Comparison of ENCODE assay signal across 9 cellular contexts in genomic region chr15:67126551-67127333, GRCh38.
DNase-seq lines count a peak whose midpoint lies in the region; ATAC-seq and TF ChIP-seq lines count a peak whose summit lies in the region.
"Had no signal": no experiment of that assay in that cellular context is flagged by ENCODE, and none has a peak within 500 bp of the region (broad histone marks: within the 10 kb centered on the region; RNA-seq: fewer than 3 reads in every experiment).

No MANE protein-coding gene starts in this region.

- no peak overlapping the region for H2BK120ac ChIP-seq in trophoblast cell (ENCODE audit: insufficient read depth, low read length, poor library complexity)

- H3K79me1 ChIP-seq in trophoblast cell (ENCODE audit: low read length) = no peaks in the 10 kb centered on the region

- DNase-seq in COLO668 (lab: John Stamatoyannopoulos, UW; ENCODE audit: unreplicated experiment) = peak; percentile 66
- peak; percentile 83 for DNase-seq in NCI-H146 (lab: John Stamatoyannopoulos, UW)
- DNase-seq in dorsolateral prefrontal cortex = no peak
- peak in 1 of 2 donors; percentile 42 for DNase-seq in trophoblast cell
- no peak for DNase-seq in retina
- DNase-seq in foreskin melanocyte = no peak

- H3K9me3 ChIP-seq in trophoblast cell (ENCODE audit: insufficient read depth, low read depth, low read length) = no peaks in the 10 kb centered on the region
- H3K9me3 ChIP-seq: HAP-1 had no signal

- H4K12ac ChIP-seq in trophoblast cell (ENCODE audit: low read depth, low read length) = no peak overlapping the region

- no peak for ATAC-seq in HG03432 (IDR thresholded peaks at IDR 0.05; ENCODE audit: unreplicated experiment)
- ATAC-seq in GM21381 (IDR thresholded peaks at IDR 0.05; ENCODE audit: unreplicated experiment) = no peak

- peak overlapping the region; percentile 13 for H3K4ac ChIP-seq in trophoblast cell (ENCODE audit: low read depth, low read length)

- intact Hi-C loops in dorsolateral prefrontal cortex (cut with DNase I) = no loop called here

- H2AFZ ChIP-seq in trophoblast cell (ENCODE audit: insufficient read depth, low read length, poor library complexity) = no peak overlapping the region

- no peak overlapping the region for H3K4me2 ChIP-seq in trophoblast cell (ENCODE audit: low read length)

- WGBS in trophoblast cell (ENCODE audit: extremely low coverage, insufficient coverage, insufficient read length) = no CpG with 5 or more reads among the region's 16 CpGs

- no peaks in the 10 kb centered on the region for H3K79me2 ChIP-seq in trophoblast cell (ENCODE audit: control insufficient read depth, insufficient read depth, low read length, poor library complexity)

- H2BK12ac ChIP-seq in trophoblast cell (ENCODE audit: low read length) = no peak overlapping the region

- no peak for TF ChIP-seq CTCF in dorsolateral prefrontal cortex (IDR thresholded peaks at IDR 0.05 in 54 of 56, conservative IDR thresholded peaks at IDR 0.05 in 2 of 56; ENCODE audit: low read depth in 1 of 56, partially characterized antibody in 56 of 56)

- H3K36me3 ChIP-seq in trophoblast cell (ENCODE audit: control insufficient read depth in 1 of 2, insufficient read depth in 2 of 2, low read length in 2 of 2) = peaks cover 6 to 8% of the 10 kb centered on the region in 2 experiments
- H3K36me3 ChIP-seq: HAP-1 had no signal

- no peak overlapping the region for H4K8ac ChIP-seq in trophoblast cell (ENCODE audit: low read depth, low read length)

- no peak overlapping the region for H3K23ac ChIP-seq in trophoblast cell (ENCODE audit: low read length)

- no peak overlapping the region for H3K9ac ChIP-seq in trophoblast cell (ENCODE audit: low read length)

- H3K4me3 ChIP-seq in dorsolateral prefrontal cortex = no peak overlapping the region
- no peak overlapping the region for H3K4me3 ChIP-seq in trophoblast cell (ENCODE audit: low read depth, low read length)
- H3K4me3 ChIP-seq: HAP-1 had no signal

- no peak overlapping the region for H3K14ac ChIP-seq in trophoblast cell (ENCODE audit: low read length)

- no peak overlapping the region for H4K91ac ChIP-seq in trophoblast cell (ENCODE audit: low read depth, low read length)

- H2AK5ac ChIP-seq in trophoblast cell (ENCODE audit: low read length) = no peak overlapping the region

- peak overlapping the region; percentile 49 for H3K18ac ChIP-seq in trophoblast cell (ENCODE audit: low read length)

- H3K27me3 ChIP-seq in dorsolateral prefrontal cortex = no peaks in the 10 kb centered on the region
- H3K27me3 ChIP-seq in trophoblast cell (ENCODE audit: insufficient read depth, low read length) = no peaks in the 10 kb centered on the region

- H2BK5ac ChIP-seq in trophoblast cell (ENCODE audit: low read depth, low read length, poor library complexity) = no peak overlapping the region

- peak overlapping the region in 38 of 59 donors; percentile 2 to 85 (median 74) for H3K27ac ChIP-seq in dorsolateral prefrontal cortex
- H3K27ac ChIP-seq in trophoblast cell (ENCODE audit: low read depth, low read length) = no peak overlapping the region

- H3K4me1 ChIP-seq in trophoblast cell (ENCODE audit: control insufficient read depth in 1 of 2, insufficient read depth in 2 of 2, low read length in 2 of 2) = peaks cover 22 to 34% of the 10 kb centered on the region in 2 experiments

Comparison
In these comparisons a context has a peak if more than half of its experiments do, and no peak if none do; other contexts are left out.
1. DNase-seq: peak in COLO668 (single experiment) and NCI-H146 (single experiment); none in dorsolateral prefrontal cortex (0 of 10), retina (single experiment) and foreskin melanocyte (single experiment).